ENCODE assay signal across 8 cellular contexts in genomic region chr19:36378625-36379509, GRCh38. TPM values are rescaled to one million over a fixed set of nuclear protein-coding genes. Genes with fewer than 3 reads are reported as not detected.
DNase-seq lines count a peak whose midpoint lies in the region; ATAC-seq lines count a peak whose summit lies in the region.

Gene ZFP14, minus strand, starts transcription at chr19:36379201. Its CDS starts 11,309 bp downstream, at chr19:36367892.

- H3K27me3 Mint-ChIP-seq in CD4-positive, CD25-positive, alpha-beta regulatory T cell = no peaks in the 10 kb centered on the region

- H3K4me3 ChIP-seq in CD4-positive, CD25-positive, alpha-beta regulatory T cell (ENCODE audit: low read depth, low read length) = peak within 1 kb of the TSS; percentile 88

- H3K27ac Mint-ChIP-seq in CD4-positive, CD25-positive, alpha-beta regulatory T cell = peak within 1 kb of the TSS; percentile 94 to 97 (median 95)

- H3K9me3 Mint-ChIP-seq in CD4-positive, CD25-positive, alpha-beta regulatory T cell = peaks cover 0 to 14% (median 4%) of the 10 kb centered on the region in 7 donors

- H3K36me3 Mint-ChIP-seq in CD4-positive, CD25-positive, alpha-beta regulatory T cell = peaks cover 4% of the 10 kb centered on the region

- ATAC-seq in CD4-positive, CD25-positive, alpha-beta regulatory T cell (ENCODE audit: low read depth in 2 of 2) = peak; percentile 98
- ATAC-seq in GM19438 (IDR thresholded peaks at IDR 0.05; ENCODE audit: low read depth, unreplicated experiment) (peak; percentile 92), HG03571 (IDR thresholded peaks at IDR 0.05; ENCODE audit: unreplicated experiment) (peak; percentile 87)

- peaks cover 12 to 16% of the 10 kb centered on the region in 2 experiments for H3K9me3 ChIP-seq in CD4-positive, CD25-positive, alpha-beta regulatory T cell (ENCODE audit: control insufficient read depth in 2 of 2, low read length in 2 of 2)

- peak within 1 kb of the TSS; percentile 94 to 98 (median 96) for H3K4me3 Mint-ChIP-seq in CD4-positive, CD25-positive, alpha-beta regulatory T cell

- peak; percentile 86 to 95 (median 94) for DNase-seq in CD4-positive, CD25-positive, alpha-beta regulatory T cell
- DNase-seq in NCI-H82 treated with DMSO at 0.1 percent for 48 hours (lab: John Stamatoyannopoulos, UW; ENCODE audit: unreplicated experiment) = peak; percentile 86
- peak; percentile 89 to 90 for DNase-seq in activated CD8-positive, alpha-beta memory T cell treated with anti-CD3 and anti-CD28 coated beads for 1 hour (ENCODE audit: extremely low read depth in 1 of 2, low read depth in 1 of 2)
- peak; percentile 91 for DNase-seq in effector CD8-positive, alpha-beta T cell (lab: John Stamatoyannopoulos, UW)
- peak; percentile 94 to 96 for DNase-seq in lung microvascular endothelial cell (ENCODE audit: low read depth in 2 of 2)
- DNase-seq in stimulated activated CD4-positive, alpha-beta T cell treated with anti-CD3 and anti-CD28 coated beads, TNF-alpha, amount 100 ng/mL, for 4 hours (ENCODE audit: low read depth in 3 of 3) = peak; percentile 92 to 96 (median 94)

- H3K27me3 ChIP-seq in CD4-positive, CD25-positive, alpha-beta regulatory T cell (ENCODE audit: control insufficient read depth, insufficient read depth, low read length) = no peaks in the 10 kb centered on the region

- peaks cover 10 to 34% (median 12%) of the 10 kb centered on the region in 4 donors for H3K4me1 Mint-ChIP-seq in CD4-positive, CD25-positive, alpha-beta regulatory T cell

- H3K4me1 ChIP-seq in CD4-positive, CD25-positive, alpha-beta regulatory T cell (ENCODE audit: control insufficient read depth, insufficient read depth, low read length, poor library complexity, severe bottlenecking) = peaks cover 13% of the 10 kb centered on the region

- peaks cover 3% of the 10 kb centered on the region for H3K36me3 ChIP-seq in CD4-positive, CD25-positive, alpha-beta regulatory T cell (ENCODE audit: control insufficient read depth, insufficient read depth, low read length)

- peak within 1 kb of the TSS; percentile 81 for H3K27ac ChIP-seq in CD4-positive, CD25-positive, alpha-beta regulatory T cell (ENCODE audit: insufficient read depth, low read length, poor library complexity, severe bottlenecking)

RNA-seq across cellular contexts. Expression of gene ZFP14, which starts in this region (rescaled TPM):
- total RNA-seq in CD4-positive, CD25-positive, alpha-beta regulatory T cell = 4.8 TPM
- 1 to 10 TPM; 3.0 to 4.8 (median 3.8) TPM for polyA plus RNA-seq in CD4-positive, CD25-positive, alpha-beta regulatory T cell
- total RNA-seq in lung microvascular endothelial cell = 2.6 and 4.0 TPM in 2 replicates

Comparison
In these comparisons a context has a peak if more than half of its experiments do, and no peak if none do; other contexts are left out.
1. Peak in every context shown above with its lines: DNase-seq, ATAC-seq, H3K4me3 ChIP-seq and H3K27ac ChIP-seq.